In the genomic region with DNA sequence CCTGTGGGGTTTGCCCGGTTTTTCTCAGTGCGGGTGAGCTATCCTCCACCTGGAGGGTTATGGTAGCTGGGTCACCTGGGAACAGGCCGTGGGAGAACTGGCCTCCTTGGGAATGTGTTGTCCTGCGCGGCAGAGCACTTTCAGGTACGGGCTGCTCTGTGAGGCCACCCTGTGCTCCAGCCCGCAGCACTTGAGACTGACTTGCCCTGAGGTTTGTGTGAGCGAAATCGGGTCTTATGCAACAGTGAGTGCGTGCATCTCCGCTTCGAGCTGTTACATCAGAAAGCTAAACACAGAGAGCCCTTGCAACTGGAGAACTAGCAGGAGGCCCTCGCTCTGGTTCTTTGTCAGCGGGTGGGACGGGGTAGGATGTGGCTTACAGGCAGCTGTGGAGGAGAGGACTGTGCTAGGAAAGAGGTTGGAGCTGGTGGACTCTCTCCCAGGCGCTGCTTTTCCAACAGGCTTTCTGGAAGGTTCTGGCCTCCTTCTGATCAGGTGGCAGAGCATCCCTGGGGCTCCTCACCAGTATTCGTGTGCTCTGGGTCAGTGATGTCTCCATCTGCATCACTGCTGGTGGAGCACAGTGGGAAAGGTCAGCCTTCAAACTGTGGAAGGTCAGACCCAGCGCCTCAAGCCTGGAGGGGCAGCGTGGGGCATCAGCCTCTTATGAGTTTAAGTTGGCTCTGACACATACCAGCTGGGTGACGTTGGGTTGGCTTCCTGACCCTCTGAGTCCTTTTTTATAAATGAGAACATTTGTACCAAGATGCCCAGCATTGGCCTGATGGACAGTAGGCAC, we compare ENCODE assay signal across 1 cellular context.
TF ChIP-seq lines count a peak whose summit lies in the region.

No MANE protein-coding gene starts in this region.

TF ChIP-seq in HepG2, 621 proteins besides CTCF, POLR2A, EP300 and RAD21 (continued from another document and continues in another):
- TF ChIP-seq, protein P1, sequence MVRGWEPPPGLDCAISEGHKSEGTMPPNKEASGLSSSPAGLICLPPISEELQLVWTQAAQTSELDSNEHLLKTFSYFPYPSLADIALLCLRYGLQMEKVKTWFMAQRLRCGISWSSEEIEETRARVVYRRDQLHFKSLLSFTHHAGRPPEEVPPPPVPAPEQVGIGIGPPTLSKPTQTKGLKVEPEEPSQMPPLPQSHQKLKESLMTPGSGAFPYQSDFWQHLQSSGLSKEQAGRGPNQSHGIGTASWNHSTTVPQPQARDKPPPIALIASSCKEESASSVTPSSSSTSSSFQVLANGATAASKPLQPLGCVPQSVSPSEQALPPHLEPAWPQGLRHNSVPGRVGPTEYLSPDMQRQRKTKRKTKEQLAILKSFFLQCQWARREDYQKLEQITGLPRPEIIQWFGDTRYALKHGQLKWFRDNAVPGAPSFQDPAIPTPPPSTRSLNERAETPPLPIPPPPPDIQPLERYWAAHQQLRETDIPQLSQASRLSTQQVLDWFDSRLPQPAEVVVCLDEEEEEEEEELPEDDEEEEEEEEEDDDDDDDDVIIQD (CRISPR knock-in tag; IDR thresholded peaks at IDR 0.05; ENCODE audit: low read depth): 0 out of 2 replicates have a peak, but pooled peaks have one; percentile 15
- no peak for TF ChIP-seq ZNF737 (CRISPR knock-in tag; IDR thresholded peaks at IDR 0.05; ENCODE audit: borderline replicate concordance)
- TF ChIP-seq GATA4 (IDR thresholded peaks at IDR 0.05; ENCODE audit: borderline replicate concordance, low read depth): no peak
- no peak for TF ChIP-seq MLLT10 (CRISPR knock-in tag; IDR thresholded peaks at IDR 0.05)
- peak; percentile 61; the same call in 1 of the 2 replicates for TF ChIP-seq ARNTL (CRISPR knock-in tag; IDR thresholded peaks at IDR 0.05)
- TF ChIP-seq JUND (CRISPR knock-in tag; IDR thresholded peaks at IDR 0.05): peak; percentile 81; the same call in 1 of the 2 replicates
- TF ChIP-seq FOXP1 (IDR thresholded peaks at IDR 0.05): no peak
- TF ChIP-seq FOXP1 (CRISPR knock-in tag; IDR thresholded peaks at IDR 0.05): peak; percentile 72
- no peak for TF ChIP-seq ZNF354B (CRISPR knock-in tag; IDR thresholded peaks at IDR 0.05)
- TF ChIP-seq SOX13 (IDR thresholded peaks at IDR 0.05): no peak
- TF ChIP-seq SOX13 (CRISPR knock-in tag; conservative IDR thresholded peaks at IDR 0.05 in 1 of 2, IDR thresholded peaks at IDR 0.05 in 1 of 2): peak in 1 of 2 experiments; percentile 83; a peak in 2 of 4 replicates
- TF ChIP-seq, protein P2, sequence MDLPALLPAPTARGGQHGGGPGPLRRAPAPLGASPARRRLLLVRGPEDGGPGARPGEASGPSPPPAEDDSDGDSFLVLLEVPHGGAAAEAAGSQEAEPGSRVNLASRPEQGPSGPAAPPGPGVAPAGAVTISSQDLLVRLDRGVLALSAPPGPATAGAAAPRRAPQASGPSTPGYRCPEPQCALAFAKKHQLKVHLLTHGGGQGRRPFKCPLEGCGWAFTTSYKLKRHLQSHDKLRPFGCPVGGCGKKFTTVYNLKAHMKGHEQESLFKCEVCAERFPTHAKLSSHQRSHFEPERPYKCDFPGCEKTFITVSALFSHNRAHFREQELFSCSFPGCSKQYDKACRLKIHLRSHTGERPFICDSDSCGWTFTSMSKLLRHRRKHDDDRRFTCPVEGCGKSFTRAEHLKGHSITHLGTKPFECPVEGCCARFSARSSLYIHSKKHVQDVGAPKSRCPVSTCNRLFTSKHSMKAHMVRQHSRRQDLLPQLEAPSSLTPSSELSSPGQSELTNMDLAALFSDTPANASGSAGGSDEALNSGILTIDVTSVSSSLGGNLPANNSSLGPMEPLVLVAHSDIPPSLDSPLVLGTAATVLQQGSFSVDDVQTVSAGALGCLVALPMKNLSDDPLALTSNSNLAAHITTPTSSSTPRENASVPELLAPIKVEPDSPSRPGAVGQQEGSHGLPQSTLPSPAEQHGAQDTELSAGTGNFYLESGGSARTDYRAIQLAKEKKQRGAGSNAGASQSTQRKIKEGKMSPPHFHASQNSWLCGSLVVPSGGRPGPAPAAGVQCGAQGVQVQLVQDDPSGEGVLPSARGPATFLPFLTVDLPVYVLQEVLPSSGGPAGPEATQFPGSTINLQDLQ (CRISPR knock-in tag; IDR thresholded peaks at IDR 0.05): no peak
- TF ChIP-seq, protein P3, sequence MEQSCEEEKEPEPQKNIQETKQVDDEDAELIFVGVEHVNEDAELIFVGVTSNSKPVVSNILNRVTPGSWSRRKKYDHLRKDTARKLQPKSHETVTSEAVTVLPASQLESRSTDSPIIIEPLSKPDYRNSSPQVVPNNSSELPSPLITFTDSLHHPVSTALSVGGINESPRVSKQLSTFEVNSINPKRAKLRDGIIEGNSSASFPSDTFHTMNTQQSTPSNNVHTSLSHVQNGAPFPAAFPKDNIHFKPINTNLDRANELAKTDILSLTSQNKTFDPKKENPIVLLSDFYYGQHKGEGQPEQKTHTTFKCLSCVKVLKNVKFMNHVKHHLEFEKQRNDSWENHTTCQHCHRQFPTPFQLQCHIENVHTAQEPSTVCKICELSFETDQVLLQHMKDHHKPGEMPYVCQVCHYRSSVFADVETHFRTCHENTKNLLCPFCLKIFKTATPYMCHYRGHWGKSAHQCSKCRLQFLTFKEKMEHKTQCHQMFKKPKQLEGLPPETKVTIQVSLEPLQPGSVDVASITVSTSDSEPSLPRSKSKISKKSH (CRISPR knock-in tag; IDR thresholded peaks at IDR 0.05; ENCODE audit: borderline replicate concordance): no peak
- TF ChIP-seq ZNF776 (CRISPR knock-in tag; IDR thresholded peaks at IDR 0.05): no peak
- TF ChIP-seq NFIC (IDR thresholded peaks at IDR 0.05; ENCODE audit: low read length): no peak
- no peak for TF ChIP-seq ZNF160 (CRISPR knock-in tag; IDR thresholded peaks at IDR 0.05)
- no peak for TF ChIP-seq ZNF235 (CRISPR knock-in tag; IDR thresholded peaks at IDR 0.05; ENCODE audit: borderline replicate concordance)
- no peak for TF ChIP-seq SKI (IDR thresholded peaks at IDR 0.05; ENCODE audit: partially characterized antibody)
- TF ChIP-seq, protein P4, sequence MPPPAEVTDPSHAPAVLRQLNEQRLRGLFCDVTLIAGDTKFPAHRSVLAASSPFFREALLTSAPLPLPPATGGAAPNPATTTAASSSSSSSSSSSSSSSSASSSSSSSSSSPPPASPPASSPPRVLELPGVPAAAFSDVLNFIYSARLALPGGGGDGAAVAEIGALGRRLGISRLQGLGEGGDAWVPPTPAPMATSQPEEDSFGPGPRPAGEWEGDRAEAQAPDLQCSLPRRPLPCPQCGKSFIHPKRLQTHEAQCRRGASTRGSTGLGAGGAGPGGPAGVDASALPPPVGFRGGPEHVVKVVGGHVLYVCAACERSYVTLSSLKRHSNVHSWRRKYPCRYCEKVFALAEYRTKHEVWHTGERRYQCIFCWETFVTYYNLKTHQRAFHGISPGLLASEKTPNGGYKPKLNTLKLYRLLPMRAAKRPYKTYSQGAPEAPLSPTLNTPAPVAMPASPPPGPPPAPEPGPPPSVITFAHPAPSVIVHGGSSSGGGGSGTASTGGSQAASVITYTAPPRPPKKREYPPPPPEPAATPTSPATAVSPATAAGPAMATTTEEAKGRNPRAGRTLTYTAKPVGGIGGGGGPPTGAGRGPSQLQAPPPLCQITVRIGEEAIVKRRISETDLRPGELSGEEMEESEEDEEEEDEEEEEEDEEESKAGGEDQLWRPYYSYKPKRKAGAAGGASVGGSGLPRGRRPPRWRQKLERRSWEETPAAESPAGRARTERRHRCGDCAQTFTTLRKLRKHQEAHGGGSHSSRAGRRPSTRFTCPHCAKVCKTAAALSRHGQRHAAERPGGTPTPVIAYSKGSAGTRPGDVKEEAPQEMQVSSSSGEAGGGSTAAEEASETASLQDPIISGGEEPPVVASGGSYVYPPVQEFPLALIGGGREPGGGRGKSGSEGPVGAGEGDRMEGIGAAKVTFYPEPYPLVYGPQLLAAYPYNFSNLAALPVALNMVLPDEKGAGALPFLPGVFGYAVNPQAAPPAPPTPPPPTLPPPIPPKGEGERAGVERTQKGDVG (CRISPR knock-in tag; IDR thresholded peaks at IDR 0.05; ENCODE audit: borderline replicate concordance): no peak
- no peak for TF ChIP-seq PHB2 (IDR thresholded peaks at IDR 0.05; ENCODE audit: partially characterized antibody)
- TF ChIP-seq, protein P5, sequence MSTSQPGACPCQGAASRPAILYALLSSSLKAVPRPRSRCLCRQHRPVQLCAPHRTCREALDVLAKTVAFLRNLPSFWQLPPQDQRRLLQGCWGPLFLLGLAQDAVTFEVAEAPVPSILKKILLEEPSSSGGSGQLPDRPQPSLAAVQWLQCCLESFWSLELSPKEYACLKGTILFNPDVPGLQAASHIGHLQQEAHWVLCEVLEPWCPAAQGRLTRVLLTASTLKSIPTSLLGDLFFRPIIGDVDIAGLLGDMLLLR (CRISPR knock-in tag; IDR thresholded peaks at IDR 0.05): no peak
- peak; percentile 64; the same call in 1 of the 2 replicates for TF ChIP-seq MIXL1 (CRISPR knock-in tag; IDR thresholded peaks at IDR 0.05)
- TF ChIP-seq, protein P6, sequence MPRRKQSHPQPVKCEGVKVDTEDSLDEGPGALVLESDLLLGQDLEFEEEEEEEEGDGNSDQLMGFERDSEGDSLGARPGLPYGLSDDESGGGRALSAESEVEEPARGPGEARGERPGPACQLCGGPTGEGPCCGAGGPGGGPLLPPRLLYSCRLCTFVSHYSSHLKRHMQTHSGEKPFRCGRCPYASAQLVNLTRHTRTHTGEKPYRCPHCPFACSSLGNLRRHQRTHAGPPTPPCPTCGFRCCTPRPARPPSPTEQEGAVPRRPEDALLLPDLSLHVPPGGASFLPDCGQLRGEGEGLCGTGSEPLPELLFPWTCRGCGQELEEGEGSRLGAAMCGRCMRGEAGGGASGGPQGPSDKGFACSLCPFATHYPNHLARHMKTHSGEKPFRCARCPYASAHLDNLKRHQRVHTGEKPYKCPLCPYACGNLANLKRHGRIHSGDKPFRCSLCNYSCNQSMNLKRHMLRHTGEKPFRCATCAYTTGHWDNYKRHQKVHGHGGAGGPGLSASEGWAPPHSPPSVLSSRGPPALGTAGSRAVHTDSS (CRISPR knock-in tag; conservative IDR thresholded peaks at IDR 0.05): no peak
- TF ChIP-seq, protein P7, sequence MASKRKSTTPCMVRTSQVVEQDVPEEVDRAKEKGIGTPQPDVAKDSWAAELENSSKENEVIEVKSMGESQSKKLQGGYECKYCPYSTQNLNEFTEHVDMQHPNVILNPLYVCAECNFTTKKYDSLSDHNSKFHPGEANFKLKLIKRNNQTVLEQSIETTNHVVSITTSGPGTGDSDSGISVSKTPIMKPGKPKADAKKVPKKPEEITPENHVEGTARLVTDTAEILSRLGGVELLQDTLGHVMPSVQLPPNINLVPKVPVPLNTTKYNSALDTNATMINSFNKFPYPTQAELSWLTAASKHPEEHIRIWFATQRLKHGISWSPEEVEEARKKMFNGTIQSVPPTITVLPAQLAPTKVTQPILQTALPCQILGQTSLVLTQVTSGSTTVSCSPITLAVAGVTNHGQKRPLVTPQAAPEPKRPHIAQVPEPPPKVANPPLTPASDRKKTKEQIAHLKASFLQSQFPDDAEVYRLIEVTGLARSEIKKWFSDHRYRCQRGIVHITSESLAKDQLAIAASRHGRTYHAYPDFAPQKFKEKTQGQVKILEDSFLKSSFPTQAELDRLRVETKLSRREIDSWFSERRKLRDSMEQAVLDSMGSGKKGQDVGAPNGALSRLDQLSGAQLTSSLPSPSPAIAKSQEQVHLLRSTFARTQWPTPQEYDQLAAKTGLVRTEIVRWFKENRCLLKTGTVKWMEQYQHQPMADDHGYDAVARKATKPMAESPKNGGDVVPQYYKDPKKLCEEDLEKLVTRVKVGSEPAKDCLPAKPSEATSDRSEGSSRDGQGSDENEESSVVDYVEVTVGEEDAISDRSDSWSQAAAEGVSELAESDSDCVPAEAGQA (IDR thresholded peaks at IDR 0.05; ENCODE audit: low read depth): peak; percentile 66; the same call in 1 of the 2 replicates
- TF ChIP-seq, protein P7 (CRISPR knock-in tag; IDR thresholded peaks at IDR 0.05; ENCODE audit: borderline replicate concordance): no peak
- no peak for TF ChIP-seq SMAD9 (CRISPR knock-in tag; IDR thresholded peaks at IDR 0.05)
- TF ChIP-seq, protein P8, sequence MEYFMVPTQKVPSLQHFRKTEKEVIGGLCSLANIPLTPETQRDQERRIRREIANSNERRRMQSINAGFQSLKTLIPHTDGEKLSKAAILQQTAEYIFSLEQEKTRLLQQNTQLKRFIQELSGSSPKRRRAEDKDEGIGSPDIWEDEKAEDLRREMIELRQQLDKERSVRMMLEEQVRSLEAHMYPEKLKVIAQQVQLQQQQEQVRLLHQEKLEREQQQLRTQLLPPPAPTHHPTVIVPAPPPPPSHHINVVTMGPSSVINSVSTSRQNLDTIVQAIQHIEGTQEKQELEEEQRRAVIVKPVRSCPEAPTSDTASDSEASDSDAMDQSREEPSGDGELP (IDR thresholded peaks at IDR 0.05; ENCODE audit: borderline replicate concordance, low read depth): peak; percentile 44; the same call in 1 of the 2 replicates
- no peak; the same call in 1 of the 2 replicates for TF ChIP-seq ZNF879 (CRISPR knock-in tag; IDR thresholded peaks at IDR 0.05)
- no peak for TF ChIP-seq DNMT1 (CRISPR knock-in tag; IDR thresholded peaks at IDR 0.05)
- TF ChIP-seq, protein P9, sequence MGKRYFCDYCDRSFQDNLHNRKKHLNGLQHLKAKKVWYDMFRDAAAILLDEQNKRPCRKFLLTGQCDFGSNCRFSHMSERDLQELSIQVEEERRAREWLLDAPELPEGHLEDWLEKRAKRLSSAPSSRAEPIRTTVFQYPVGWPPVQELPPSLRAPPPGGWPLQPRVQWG (CRISPR knock-in tag; IDR thresholded peaks at IDR 0.05; ENCODE audit: borderline replicate concordance, low read depth): no peak
- no peak for TF ChIP-seq RFXAP (CRISPR knock-in tag; IDR thresholded peaks at IDR 0.05; ENCODE audit: borderline replicate concordance)
- TF ChIP-seq, protein P10, sequence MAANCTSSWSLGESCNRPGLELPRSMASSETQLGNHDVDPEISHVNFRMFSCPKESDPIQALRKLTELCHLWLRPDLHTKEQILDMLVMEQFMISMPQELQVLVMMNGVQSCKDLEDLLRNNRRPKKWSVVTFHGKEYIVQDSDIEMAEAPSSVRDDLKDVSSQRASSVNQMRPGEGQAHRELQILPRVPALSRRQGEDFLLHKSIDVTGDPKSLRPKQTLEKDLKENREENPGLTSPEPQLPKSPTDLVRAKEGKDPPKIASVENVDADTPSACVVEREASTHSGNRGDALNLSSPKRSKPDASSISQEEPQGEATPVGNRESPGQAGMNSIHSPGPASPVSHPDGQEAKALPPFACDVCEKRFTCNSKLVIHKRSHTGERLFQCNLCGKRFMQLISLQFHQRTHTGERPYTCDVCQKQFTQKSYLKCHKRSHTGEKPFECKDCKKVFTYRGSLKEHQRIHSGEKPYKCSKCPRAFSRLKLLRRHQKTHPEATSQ (CRISPR knock-in tag; IDR thresholded peaks at IDR 0.05; ENCODE audit: borderline replicate concordance): no peak
- TF ChIP-seq, protein P11, sequence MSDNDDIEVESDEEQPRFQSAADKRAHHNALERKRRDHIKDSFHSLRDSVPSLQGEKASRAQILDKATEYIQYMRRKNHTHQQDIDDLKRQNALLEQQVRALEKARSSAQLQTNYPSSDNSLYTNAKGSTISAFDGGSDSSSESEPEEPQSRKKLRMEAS (IDR thresholded peaks at IDR 0.05): peak; percentile 75
- TF ChIP-seq ZNF768 (CRISPR knock-in tag; IDR thresholded peaks at IDR 0.05): no peak
